21 cellular contexts compared by ENCODE assay signal in the genomic region with DNA sequence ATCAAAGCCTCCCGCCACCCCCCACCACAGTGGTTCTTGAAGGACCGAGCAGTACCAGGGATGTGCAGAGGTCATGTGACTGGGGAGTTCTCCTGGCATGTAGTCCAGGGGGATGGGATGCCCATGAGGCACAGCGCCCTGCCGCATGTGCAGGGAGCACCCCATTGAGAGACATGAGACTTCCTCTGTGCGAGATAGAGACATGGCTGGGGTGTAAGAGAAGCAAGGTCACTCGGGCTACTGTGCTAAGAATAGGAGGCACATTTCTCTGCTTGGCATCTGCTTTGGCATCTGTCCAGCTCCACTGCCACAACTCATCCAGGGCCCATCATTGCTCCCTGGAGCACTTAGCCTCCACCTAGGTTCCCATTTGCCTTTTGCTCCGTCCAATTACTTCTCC. TPM values are rescaled to one million over a fixed set of nuclear protein-coding genes. Genes with fewer than 3 reads are reported as not detected.
A peak's percentile ranks its signal among the peaks of the same experiment; 100 is the strongest.
DNase-seq lines count a peak whose midpoint lies in the region; ATAC-seq and TF ChIP-seq lines count a peak whose summit lies in the region.
"Had no signal": no experiment of that assay in that cellular context is flagged by ENCODE, and none has a peak within 500 bp of the region (broad histone marks: within the 10 kb centered on the region; RNA-seq: fewer than 3 reads in every experiment).

No MANE protein-coding gene starts in this region.

- H3K4me3 Mint-ChIP-seq in CD8-positive, alpha-beta T cell: peak overlapping the region; percentile 15
- peak overlapping the region in 6 of 10 donors; percentile 13 to 84 (median 56) for H3K4me3 Mint-ChIP-seq in naive thymus-derived CD4-positive, alpha-beta T cell

- POLR2A ChIA-PET in CD8-positive, alpha-beta T cell (lab: Charles Lee): no interaction called here
- POLR2A ChIA-PET in naive thymus-derived CD4-positive, alpha-beta T cell (lab: Charles Lee): no interaction called here

- H3K36me3 ChIP-seq in CD8-positive, alpha-beta T cell (ENCODE audit: insufficient read depth, low read length): no peaks in the 10 kb centered on the region
- H3K36me3 ChIP-seq in RWPE2 (ENCODE audit: low read depth): no peaks in the 10 kb centered on the region
- H3K36me3 ChIP-seq in naive thymus-derived CD4-positive, alpha-beta T cell (ENCODE audit: control insufficient read depth in 2 of 3, insufficient read depth in 3 of 3, low read length in 3 of 3): no peaks in the 10 kb centered on the region
- H3K36me3 ChIP-seq: BLaER1 treated with 17β-estradiol and CSF1 and Interleukin-3, amounts not matched to agents 10 nM and 100 nM had no signal

- intact Hi-C loops in CD8-positive, alpha-beta T cell (cut with DNase I, micrococcal nuclease): no loop called here
- intact Hi-C loops in naive thymus-derived CD4-positive, alpha-beta T cell (cut with micrococcal nuclease): no loop called here

- H3K27me3 Mint-ChIP-seq in CD8-positive, alpha-beta T cell (ENCODE audit: low read depth): peaks cover 34% of the 10 kb centered on the region
- peaks cover 0 to 44% (median 7%) of the 10 kb centered on the region in 5 donors for H3K27me3 Mint-ChIP-seq in naive thymus-derived CD4-positive, alpha-beta T cell

- no peak overlapping the region for H3K27ac Mint-ChIP-seq in CD8-positive, alpha-beta T cell
- no peak overlapping the region for H3K27ac Mint-ChIP-seq in naive thymus-derived CD4-positive, alpha-beta T cell
- H3K27ac Mint-ChIP-seq: activated T-cell treated with anti-CD3 and anti-CD28 coated beads, Interleukin-2, amount 50 U/mL, for 72 hours; T-helper 2 cell treated with Interferon-gamma antibody and Interleukin-4, amounts not matched to agents 5 μg/mL and 100 μg/mL, for 36 hours had no signal

- CTCF ChIA-PET in CD8-positive, alpha-beta T cell (lab: Charles Lee): no interaction called here
- CTCF ChIA-PET in naive thymus-derived CD4-positive, alpha-beta T cell (lab: Charles Lee): no interaction called here

- ATAC-seq in CD8-positive, alpha-beta T cell: no peak
- ATAC-seq in RWPE2 (ENCODE audit: low read depth) (no peak), GM21360 (IDR thresholded peaks at IDR 0.05; ENCODE audit: unreplicated experiment) (no peak), GM21576 (IDR thresholded peaks at IDR 0.05; ENCODE audit: unreplicated experiment) (no peak)
- no peak for ATAC-seq in naive thymus-derived CD4-positive, alpha-beta T cell
- ATAC-seq: activated T-cell treated with anti-CD3 and anti-CD28 coated beads, Interleukin-2, amount 50 U/mL, for 72 hours had no signal

- peaks cover 9% of the 10 kb centered on the region for H3K4me1 Mint-ChIP-seq in CD8-positive, alpha-beta T cell (ENCODE audit: low read depth)
- H3K4me1 Mint-ChIP-seq in naive thymus-derived CD4-positive, alpha-beta T cell: peaks cover 4 to 12% (median 7%) of the 10 kb centered on the region in 7 donors

- no peak overlapping the region for H3K4me3 ChIP-seq in CD8-positive, alpha-beta T cell (ENCODE audit: low read depth, low read length)
- H3K4me3 ChIP-seq in RWPE2 (ENCODE audit: severe bottlenecking): no peak overlapping the region
- no peak overlapping the region for H3K4me3 ChIP-seq in naive thymus-derived CD4-positive, alpha-beta T cell (ENCODE audit: low read length)
- H3K4me3 ChIP-seq: BLaER1 treated with 17β-estradiol and CSF1 and Interleukin-3, amounts not matched to agents 10 nM and 100 nM had no signal

- peaks cover 2% of the 10 kb centered on the region for H3K27me3 ChIP-seq in CD8-positive, alpha-beta T cell (ENCODE audit: insufficient read depth, low read length)
- peaks cover 10% of the 10 kb centered on the region for H3K27me3 ChIP-seq in RWPE2 (ENCODE audit: insufficient read depth, poor library complexity, severe bottlenecking)
- H3K27me3 ChIP-seq in naive thymus-derived CD4-positive, alpha-beta T cell (ENCODE audit: control insufficient read depth in 2 of 2, insufficient read depth in 2 of 2, low read length in 2 of 2): no peaks in the 10 kb centered on the region

- no peak for TF ChIP-seq CTCF in CD8-positive, alpha-beta T cell (IDR thresholded peaks at IDR 0.05)
- no peak for TF ChIP-seq CTCF in RWPE2 (IDR thresholded peaks at IDR 0.05; ENCODE audit: poor library complexity, severe bottlenecking)

- H3K9me3 ChIP-seq in CD8-positive, alpha-beta T cell (ENCODE audit: low read length): no peaks in the 10 kb centered on the region
- no peaks in the 10 kb centered on the region for H3K9me3 ChIP-seq in RWPE2 (ENCODE audit: severe bottlenecking)
- no peaks in the 10 kb centered on the region for H3K9me3 ChIP-seq in naive thymus-derived CD4-positive, alpha-beta T cell (ENCODE audit: control insufficient read depth in 2 of 3, low read length in 3 of 3)

- DNase-seq in DMS 273 (lab: John Stamatoyannopoulos, UW; ENCODE audit: unreplicated experiment) (peak; percentile 40), DMS 273 treated with DMSO at 0.1 percent for 48 hours (lab: John Stamatoyannopoulos, UW) (no peak), RWPE2 (ENCODE audit: low spot score) (peak; percentile 38), GF-D8 (lab: John Stamatoyannopoulos, UW) (no peak)
- DNase-seq in CD8-positive, alpha-beta T cell: no peak
- no peak for DNase-seq in naive thymus-derived CD4-positive, alpha-beta T cell
- DNase-seq: 8988T; activated CD4-positive, alpha-beta T cell treated with anti-CD3 and anti-CD28 coated beads for 1 hour; activated T-cell treated with anti-CD3 and anti-CD28 coated beads, Interleukin-2, amount 50 U/mL, for 72 hours; Karpas-422; mesendoderm; NCI-H146; NCI-H748 treated with DMSO at 0.1 percent for 48 hours; stimulated activated CD4-positive, alpha-beta T cell treated with anti-CD3 and anti-CD28 coated beads, Interleukin-15, amount 100 ng/mL, for 24 hours had no signal

- no peaks in the 10 kb centered on the region for H3K9me3 Mint-ChIP-seq in CD8-positive, alpha-beta T cell
- peaks cover 0 to 2% (median 0%) of the 10 kb centered on the region in 11 donors for H3K9me3 Mint-ChIP-seq in naive thymus-derived CD4-positive, alpha-beta T cell
- H3K9me3 Mint-ChIP-seq: activated T-cell treated with anti-CD3 and anti-CD28 coated beads, Interleukin-2, amount 50 U/mL, for 72 hours; T-helper 2 cell treated with Interferon-gamma antibody and Interleukin-4, amounts not matched to agents 5 μg/mL and 100 μg/mL, for 36 hours had no signal

- peaks cover 7% of the 10 kb centered on the region for H3K4me1 ChIP-seq in CD8-positive, alpha-beta T cell (ENCODE audit: insufficient read depth, low read length)
- H3K4me1 ChIP-seq in RWPE2 (ENCODE audit: insufficient read depth, poor library complexity, severe bottlenecking): no peaks in the 10 kb centered on the region
- H3K4me1 ChIP-seq in naive thymus-derived CD4-positive, alpha-beta T cell (ENCODE audit: control insufficient read depth in 2 of 2, insufficient read depth in 2 of 2, low read length in 2 of 2): peaks cover 3 to 6% of the 10 kb centered on the region in 2 donors

- no peak overlapping the region for H3K27ac ChIP-seq in CD8-positive, alpha-beta T cell (ENCODE audit: low read depth, low read length)
- H3K27ac ChIP-seq in RWPE2 (ENCODE audit: poor library complexity, severe bottlenecking): no peak overlapping the region
- H3K27ac ChIP-seq in naive thymus-derived CD4-positive, alpha-beta T cell (ENCODE audit: low read depth, low read length): no peak overlapping the region
- H3K27ac ChIP-seq: BLaER1 treated with 17β-estradiol and CSF1 and Interleukin-3, amounts not matched to agents 10 nM and 100 nM; epithelial cell of prostate; HL-60 had no signal

- no peaks in the 10 kb centered on the region for H3K36me3 Mint-ChIP-seq in CD8-positive, alpha-beta T cell
- peaks cover 0 to 5% (median 0%) of the 10 kb centered on the region in 5 donors for H3K36me3 Mint-ChIP-seq in naive thymus-derived CD4-positive, alpha-beta T cell

RNA-seq across cellular contexts. Expression of gene CYP1A1, which starts 2.4 kb away (rescaled TPM):
- not detected for total RNA-seq in CD8-positive, alpha-beta T cell
- total RNA-seq in naive thymus-derived CD4-positive, alpha-beta T cell: under 1 TPM in 1 of 5 experiments, not detected in 4; 0.63 TPM
- not detected for polyA plus RNA-seq in naive thymus-derived CD4-positive, alpha-beta T cell

RNA-seq across cellular contexts. Expression of gene CYP1A2, which starts 20.9 kb away (rescaled TPM):
- not detected for total RNA-seq in CD8-positive, alpha-beta T cell
- total RNA-seq in naive thymus-derived CD4-positive, alpha-beta T cell: not detected
- not detected for polyA plus RNA-seq in naive thymus-derived CD4-positive, alpha-beta T cell
- total RNA-seq: activated T-cell treated with anti-CD3 and anti-CD28 coated beads, Interleukin-2, amount 50 U/mL, for 72 hours; glomerular endothelial cell had no signal

RNA-seq across cellular contexts. Expression of gene EDC3, which starts 31.9 kb away (rescaled TPM):
- total RNA-seq in CD8-positive, alpha-beta T cell: 10 to 100 TPM in 1 of 2 experiments, 1 to 10 TPM in 1; 9.8 to 11.8 TPM
- total RNA-seq in naive thymus-derived CD4-positive, alpha-beta T cell: 10 to 100 TPM; 29.0 to 45.3 (median 38.7) TPM
- 10 to 100 TPM; 25.3 to 34.2 TPM for polyA plus RNA-seq in naive thymus-derived CD4-positive, alpha-beta T cell

RNA-seq across cellular contexts. Expression of gene CSK, which starts 54.2 kb away (rescaled TPM):
- total RNA-seq in CD8-positive, alpha-beta T cell: 100 to 1,000 TPM in 1 of 2 experiments, 10 to 100 TPM in 1; 99.5 to 118 TPM
- 100 to 1,000 TPM; 163 to 421 (median 228) TPM for total RNA-seq in naive thymus-derived CD4-positive, alpha-beta T cell
- 100 to 1,000 TPM in 1 of 2 donors, 10 to 100 TPM in 1; 67.7 to 144 TPM for polyA plus RNA-seq in naive thymus-derived CD4-positive, alpha-beta T cell

Comparison
In these comparisons a context has a peak if more than half of its experiments do, and no peak if none do; other contexts are left out.
1. DNase-seq: peak in DMS 273 (single experiment) and RWPE2 (single experiment); none in DMS 273 treated with DMSO at 0.1 percent for 48 hours (single experiment), CD8-positive, alpha-beta T cell (0 of 7), naive thymus-derived CD4-positive, alpha-beta T cell (0 of 9) and GF-D8 (single experiment).